8 cellular contexts compared by ENCODE assay signal in the genomic region with DNA sequence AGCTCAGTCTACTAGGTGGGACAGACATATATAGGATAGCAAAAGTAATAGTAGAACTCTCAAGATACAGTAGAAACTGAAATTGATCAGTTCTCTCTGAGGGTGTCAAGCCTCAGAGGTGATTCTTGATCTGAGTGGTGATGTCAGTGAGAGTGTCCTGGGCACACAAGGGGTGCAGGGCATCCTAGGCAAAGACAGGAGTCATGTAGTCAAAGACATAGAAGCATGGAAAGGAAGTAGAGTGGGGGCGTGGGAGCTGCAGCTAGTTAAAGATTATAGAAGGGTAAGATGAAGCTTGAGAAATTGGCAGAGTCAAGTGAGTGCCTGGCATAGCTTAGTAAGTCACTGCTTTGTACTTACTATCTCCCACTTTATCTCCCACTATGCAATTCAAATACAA. TPM values are rescaled to one million over a fixed set of nuclear protein-coding genes. Genes with fewer than 3 reads are reported as not detected.
DNase-seq lines count a peak whose midpoint lies in the region; ATAC-seq and TF ChIP-seq lines count a peak whose summit lies in the region.

No MANE protein-coding gene starts in this region.

- peaks cover 16% of the 10 kb centered on the region for H3K36me3 Mint-ChIP-seq in activated T-helper 17 cell treated with anti-CD3 and anti-CD28 coated beads, Interleukin-2, amount 50 U/mL, for 72 hours (ENCODE audit: low read depth)

- no peak overlapping the region for H3K27ac Mint-ChIP-seq in activated T-helper 17 cell treated with anti-CD3 and anti-CD28 coated beads, Interleukin-2, amount 50 U/mL, for 72 hours

- in situ Hi-C loops in GM13977 (cut with MboI; ENCODE audit: low pct_unique_long_range_greater_than_20kb, low sequenced_read_pairs, unreplicated experiment): loop anchor here (25.0 kb wide), 2 partner anchors 364 to 1089 kb away; a partner anchor contains a TSS

- H3K9me3 Mint-ChIP-seq in activated T-helper 17 cell treated with anti-CD3 and anti-CD28 coated beads, Interleukin-2, amount 50 U/mL, for 72 hours: no peaks in the 10 kb centered on the region

- ATAC-seq in Right ventricle myocardium superior (ENCODE audit: poor library complexity) (peak; percentile 18), left ventricle myocardium superior (no peak), HG02943 (IDR thresholded peaks at IDR 0.05; ENCODE audit: low read depth, unreplicated experiment) (peak; percentile 98)
- peak; percentile 90 for ATAC-seq in activated T-helper 17 cell treated with anti-CD3 and anti-CD28 coated beads, Interleukin-2, amount 50 U/mL, for 72 hours (replicated peaks)
- ATAC-seq in stimulated activated naive CD8-positive, alpha-beta T cell treated with anti-CD3 and anti-CD28 coated beads, Interleukin-15, Interleukin-2, amounts not matched to agents 100 U/mL and 50 U/mL, for 24 hours: peak; percentile 93

- H3K27me3 Mint-ChIP-seq in activated T-helper 17 cell treated with anti-CD3 and anti-CD28 coated beads, Interleukin-2, amount 50 U/mL, for 72 hours: no peaks in the 10 kb centered on the region

- intact Hi-C loops in Right ventricle myocardium superior (cut with DNase I): no loop called here
- intact Hi-C loops in left ventricle myocardium superior (cut with micrococcal nuclease): no loop called here

- no peak overlapping the region for H3K4me3 Mint-ChIP-seq in activated T-helper 17 cell treated with anti-CD3 and anti-CD28 coated beads, Interleukin-2, amount 50 U/mL, for 72 hours

- TF ChIP-seq CTCF in GM13977 (IDR thresholded peaks at IDR 0.05; ENCODE audit: extremely low read depth, insufficient read depth, missing control alignments): no peak

- peaks cover 7% of the 10 kb centered on the region for H3K4me1 Mint-ChIP-seq in activated T-helper 17 cell treated with anti-CD3 and anti-CD28 coated beads, Interleukin-2, amount 50 U/mL, for 72 hours

- DNase-seq in Right ventricle myocardium superior (no peak), left ventricle myocardium superior (no peak), OCI-M2 (lab: John Stamatoyannopoulos, UW; ENCODE audit: unreplicated experiment) (no peak), GM13977 (ENCODE audit: low spot score) (no peak), DMS153 (lab: John Stamatoyannopoulos, UW) (no peak)
- DNase-seq in stimulated activated naive CD8-positive, alpha-beta T cell treated with anti-CD3 and anti-CD28 coated beads, Interleukin-15, Interleukin-2, amounts not matched to agents 100 U/mL and 50 U/mL, for 24 hours: peak; percentile 32

RNA-seq across cellular contexts. Expression of a gene that starts 22.8 kb away (rescaled TPM):
- total RNA-seq in Right ventricle myocardium superior (0.89 TPM), left ventricle myocardium superior (1.2 TPM)
- total RNA-seq in activated T-helper 17 cell treated with anti-CD3 and anti-CD28 coated beads, Interleukin-2, amount 50 U/mL, for 72 hours: 10 to 100 TPM; 24.4 to 27.2 TPM

Comparison
In these comparisons a context has a peak if more than half of its experiments do, and no peak if none do; other contexts are left out.
1. RNA of a gene that starts 22.8 kb away (total RNA-seq): 24.4 to 27.2 TPM in activated T-helper 17 cell treated with anti-CD3 and anti-CD28 coated beads, Interleukin-2, amount 50 U/mL, for 72 hours; 1.2 TPM in left ventricle myocardium superior (single experiment) and 0.89 TPM in Right ventricle myocardium superior (single experiment); every median in the first group is over 10 times any median in the second.